7 cellular contexts compared by ENCODE assay signal in genomic region chr2:200454839-200455801, GRCh38. TPM values are rescaled to one million over a fixed set of nuclear protein-coding genes. Genes with fewer than 3 reads are reported as not detected.
DNase-seq lines count a peak whose midpoint lies in the region; ATAC-seq and TF ChIP-seq lines count a peak whose summit lies in the region.

No MANE protein-coding gene starts in this region.

- CTCF ChIA-PET in PC-3 (lab: Charles Lee): no interaction called here
- CTCF ChIA-PET in naive thymus-derived CD4-positive, alpha-beta T cell (lab: Charles Lee): interaction anchor here (0.8 kb wide), 1 partner anchor 15 kb away, joined by 3 read pairs; no protein-coding TSS in a partner anchor

- ATAC-seq in GM18868 (IDR thresholded peaks at IDR 0.05; ENCODE audit: unreplicated experiment) (peak; percentile 77), HG02571 (IDR thresholded peaks at IDR 0.05; ENCODE audit: unreplicated experiment) (peak; percentile 63), PC-3 (peak; percentile 91)
- no peak for ATAC-seq in naive thymus-derived CD4-positive, alpha-beta T cell

- no peaks in the 10 kb centered on the region for H3K79me2 ChIP-seq in PC-3 (ENCODE audit: low read length)

- peaks cover 0 to 4% (median 0%) of the 10 kb centered on the region in 5 donors for H3K27me3 Mint-ChIP-seq in naive thymus-derived CD4-positive, alpha-beta T cell

- POLR2A ChIA-PET in PC-3 (lab: Charles Lee; ENCODE audit: unreplicated experiment): no interaction called here
- POLR2A ChIA-PET in naive thymus-derived CD4-positive, alpha-beta T cell (lab: Charles Lee): no interaction called here

- H3K4me1 Mint-ChIP-seq in naive thymus-derived CD4-positive, alpha-beta T cell: peaks cover 5 to 22% (median 9%) of the 10 kb centered on the region in 7 donors

- H3K4me2 ChIP-seq in PC-3 (ENCODE audit: low read length): peak overlapping the region; percentile 47

- no peak overlapping the region for H3K4me3 ChIP-seq in PC-3 (ENCODE audit: low read length)
- no peak overlapping the region for H3K4me3 ChIP-seq in naive thymus-derived CD4-positive, alpha-beta T cell (ENCODE audit: low read length)

- TF ChIP-seq CTCF in PC-3 (conservative IDR thresholded peaks at IDR 0.05; ENCODE audit: low read depth, low read length): no peak

- H3K9ac ChIP-seq in PC-3 (ENCODE audit: low read length): no peak overlapping the region

- peak overlapping the region; percentile 67 for H3K27ac ChIP-seq in PC-3 (ENCODE audit: low read length)
- H3K27ac ChIP-seq in naive thymus-derived CD4-positive, alpha-beta T cell (ENCODE audit: low read depth, low read length): no peak overlapping the region

- DNase-seq in PC-3 (peak; percentile 86), kidney tubule cell (ENCODE audit: low spot score) (peak; percentile 86), inferior parietal cortex (ENCODE audit: extremely low spot score) (no peak), T1000 (lab: John Stamatoyannopoulos, UW) (no peak)
- DNase-seq in naive thymus-derived CD4-positive, alpha-beta T cell: no peak

- H2AFZ ChIP-seq in PC-3 (ENCODE audit: low read length): no peak overlapping the region

- H3K27me3 ChIP-seq in PC-3 (ENCODE audit: low read length): no peaks in the 10 kb centered on the region
- no peaks in the 10 kb centered on the region for H3K27me3 ChIP-seq in naive thymus-derived CD4-positive, alpha-beta T cell (ENCODE audit: control insufficient read depth in 2 of 2, insufficient read depth in 2 of 2, low read length in 2 of 2)

- no TSS peak for BruUV-seq in PC-3 (replicated peaks; lab: Mats Ljungman, UMichigan)

- H3K4me3 Mint-ChIP-seq in naive thymus-derived CD4-positive, alpha-beta T cell: no peak overlapping the region

- H3K4me1 ChIP-seq in PC-3 (ENCODE audit: insufficient read depth, low read length): peaks cover 27% of the 10 kb centered on the region
- peaks cover 0 to 7% of the 10 kb centered on the region in 2 donors for H3K4me1 ChIP-seq in naive thymus-derived CD4-positive, alpha-beta T cell (ENCODE audit: control insufficient read depth in 2 of 2, insufficient read depth in 2 of 2, low read length in 2 of 2)

- intact Hi-C loops in PC-3 (cut with micrococcal nuclease): no loop called here
- intact Hi-C loops in naive thymus-derived CD4-positive, alpha-beta T cell (cut with micrococcal nuclease): no loop called here

- no peaks in the 10 kb centered on the region for H3K9me3 ChIP-seq in PC-3 (ENCODE audit: low read length)
- H3K9me3 ChIP-seq in naive thymus-derived CD4-positive, alpha-beta T cell (ENCODE audit: control insufficient read depth in 2 of 3, low read length in 3 of 3): no peaks in the 10 kb centered on the region

- H3K9me2 ChIP-seq in PC-3 (replicated peaks; ENCODE audit: low read length): no peaks in the 10 kb centered on the region

- H3F3A ChIP-seq in PC-3 (ENCODE audit: low read length, unreplicated experiment): no peaks in the 10 kb centered on the region

- no peaks in the 10 kb centered on the region for H3K9me3 Mint-ChIP-seq in naive thymus-derived CD4-positive, alpha-beta T cell

- H4K20me1 ChIP-seq in PC-3 (ENCODE audit: low read length): no peaks in the 10 kb centered on the region

- peaks cover 39% of the 10 kb centered on the region for H3K36me3 ChIP-seq in PC-3 (ENCODE audit: low read depth, low read length)
- H3K36me3 ChIP-seq in naive thymus-derived CD4-positive, alpha-beta T cell (ENCODE audit: control insufficient read depth in 2 of 3, insufficient read depth in 3 of 3, low read length in 3 of 3): no peaks in the 10 kb centered on the region

- H3K27ac Mint-ChIP-seq in naive thymus-derived CD4-positive, alpha-beta T cell: peak overlapping the region in 1 of 9 donors; percentile 23

- peaks cover 0 to 22% (median 3%) of the 10 kb centered on the region in 5 donors for H3K36me3 Mint-ChIP-seq in naive thymus-derived CD4-positive, alpha-beta T cell

RNA-seq across cellular contexts. Expression of gene KCTD18, which starts 54.7 kb away (rescaled TPM):
- 10.4 and 13.0 TPM in 2 replicates for total RNA-seq in PC-3 (2014; rRNA removed)
- 10 to 100 TPM; 14.9 to 20.8 (median 18.6) TPM for total RNA-seq in naive thymus-derived CD4-positive, alpha-beta T cell
- polyA plus RNA-seq in naive thymus-derived CD4-positive, alpha-beta T cell: 10 to 100 TPM; 13.2 to 18.4 TPM

Comparison
In these comparisons a context has a peak if more than half of its experiments do, and no peak if none do; other contexts are left out.
1. DNase-seq: peak in PC-3 (single experiment) and kidney tubule cell (single experiment); none in inferior parietal cortex (single experiment), T1000 (single experiment) and naive thymus-derived CD4-positive, alpha-beta T cell (0 of 9).